31 cellular contexts compared by ENCODE assay signal in the genomic region with DNA sequence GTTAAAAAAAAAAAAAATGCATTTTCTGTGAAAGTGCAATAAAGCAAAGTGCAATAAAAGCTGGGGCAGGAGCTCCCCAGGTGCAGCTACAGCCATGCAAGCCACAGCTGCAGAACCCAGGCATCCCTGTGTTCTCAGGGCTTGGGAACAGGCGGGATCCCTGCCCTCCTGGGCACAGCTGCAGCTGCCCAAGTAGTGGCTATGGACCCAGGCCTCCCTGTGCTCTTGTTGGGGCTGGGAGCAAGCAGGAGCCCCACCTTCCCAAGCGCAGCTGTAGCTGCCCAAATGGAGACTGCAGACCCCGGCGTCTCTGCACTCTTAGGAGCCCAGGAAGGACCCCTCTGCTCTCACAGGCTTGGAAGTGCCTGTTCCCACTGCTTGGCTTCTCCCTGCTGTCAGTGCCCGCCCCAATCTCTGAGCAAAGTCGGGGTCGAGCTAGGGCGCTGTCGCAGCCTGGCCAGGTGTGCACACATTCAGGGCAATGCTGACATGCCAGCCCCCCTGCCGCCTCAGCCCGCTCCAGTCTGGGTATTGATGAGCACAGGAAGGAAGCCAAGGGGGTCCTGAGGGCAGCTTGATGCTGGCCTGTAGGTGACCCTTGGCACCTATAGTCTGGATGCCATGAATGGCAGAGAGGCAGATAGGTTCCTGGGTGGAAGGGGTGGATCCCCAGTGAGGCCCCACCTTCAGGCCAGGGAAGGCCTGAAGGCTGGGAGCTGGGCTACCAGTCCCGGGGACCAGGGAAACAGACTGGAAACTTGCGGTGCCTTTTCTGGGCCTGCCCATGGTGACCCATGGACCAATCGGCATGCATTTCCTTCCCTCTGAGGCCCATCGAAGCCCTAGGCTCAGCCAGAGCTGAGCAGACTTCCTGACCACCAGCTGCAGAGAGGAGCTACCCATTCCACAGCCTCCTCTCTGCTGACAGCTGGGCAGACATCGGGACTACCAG.
"Had no signal": no experiment of that assay in that cellular context is flagged by ENCODE, and none has a peak within 500 bp of the region (broad histone marks: within the 10 kb centered on the region; RNA-seq: fewer than 3 reads in every experiment).

No MANE protein-coding gene starts in this region.

- H3K4me1 Mint-ChIP-seq: activated T-helper 17 cell treated with anti-CD3 and anti-CD28 coated beads, Interleukin-2, amount 50 U/mL, for 72 hours; central memory CD8-positive, alpha-beta T cell had no signal

- H3K36me3 ChIP-seq: brain microvascular endothelial cell, esophagus squamous epithelium, gastroesophageal sphincter had no signal

- H3K9me3 ChIP-seq: esophagus squamous epithelium had no signal

- H3K4me3 ChIP-seq: esophagus squamous epithelium, gastroesophageal sphincter had no signal

- DNase-seq: activated CD4-positive, alpha-beta memory T cell treated with anti-CD3 and anti-CD28 coated beads, Interleukin-2, amount 10 ng/mL, durations not matched to agents 7 days and 5 days; activated CD4-positive, alpha-beta T cell treated with anti-CD3 and anti-CD28 coated beads for 1 hour; activated CD4-positive, alpha-beta T cell treated with anti-CD3 and anti-CD28 coated beads for 4 hours; activated CD4-positive, alpha-beta T cell treated with anti-CD3 and anti-CD28 coated beads, Interleukin-2, amount 10 ng/mL, durations not matched to agents 7 days and 5 days; activated CD4-positive, alpha-beta T cell treated with anti-CD3 and anti-CD28 coated beads, Interleukin-2, amount 50 U/mL, for 4 hours; activated CD8-positive, alpha-beta memory T cell treated with anti-CD3 and anti-CD28 coated beads, Interleukin-2, amount 50 U/mL, for 48 hours; activated effector memory CD4-positive, alpha-beta T cell treated with Interleukin-2 at 50 U/mL for 16 hours; activated gamma-delta T cell treated with Interleukin-2 at 50 U/mL for 16 hours; activated naive CD4-positive, alpha-beta T cell treated with anti-CD3 and anti-CD28 coated beads, Interleukin-2, amount 50 U/mL, for 16 hours; activated naive CD4-positive, alpha-beta T cell treated with Interleukin-2 at 50 U/mL for 16 hours; activated T-cell treated with anti-CD3 and anti-CD28 coated beads for 4 hours; activated T-cell treated with anti-CD3 and anti-CD28 coated beads, Interleukin-2, amount 50 U/mL, for 24 hours; amniotic stem cell; anterior cingulate cortex; brain microvascular endothelial cell; cortex of kidney; dermis blood vessel endothelial cell; effector CD4-positive, alpha-beta T cell; effector memory CD8-positive, alpha-beta T cell; esophagus squamous epithelium; foreskin melanocyte; T-helper 2 cell had no signal

- H3K4me3 Mint-ChIP-seq: activated CD4-positive, alpha-beta memory T cell treated with anti-CD3 and anti-CD28 coated beads, Interleukin-2, amount 10 ng/mL, durations not matched to agents 7 days and 5 days; activated CD4-positive, alpha-beta T cell treated with anti-CD3 and anti-CD28 coated beads, Interleukin-2, amount 10 ng/mL, durations not matched to agents 7 days and 5 days; activated naive CD8-positive, alpha-beta T cell; activated T-cell treated with anti-CD3 and anti-CD28 coated beads, Interleukin-2, amount 50 U/mL, for 24 hours; activated T-helper 17 cell treated with anti-CD3 and anti-CD28 coated beads, Interleukin-2, amount 50 U/mL, for 72 hours; central memory CD8-positive, alpha-beta T cell; effector memory CD8-positive, alpha-beta T cell had no signal

- H3K36me3 Mint-ChIP-seq: activated naive CD8-positive, alpha-beta T cell had no signal

- H3K27ac ChIP-seq: brain microvascular endothelial cell, epithelial cell of prostate, esophagus squamous epithelium, gastroesophageal sphincter had no signal

- H3K9me3 Mint-ChIP-seq: activated CD4-positive, alpha-beta memory T cell treated with anti-CD3 and anti-CD28 coated beads, Interleukin-2, amount 10 ng/mL, durations not matched to agents 7 days and 5 days; activated T-cell treated with anti-CD3 and anti-CD28 coated beads, Interleukin-2, amount 50 U/mL, for 24 hours; activated T-helper 17 cell treated with anti-CD3 and anti-CD28 coated beads, Interleukin-2, amount 50 U/mL, for 72 hours; central memory CD8-positive, alpha-beta T cell; effector memory CD8-positive, alpha-beta T cell had no signal

- ATAC-seq: activated T-helper 17 cell treated with anti-CD3 and anti-CD28 coated beads, Interleukin-2, amount 50 U/mL, for 72 hours; effector memory CD8-positive, alpha-beta T cell; gastroesophageal sphincter had no signal

- H3K27ac Mint-ChIP-seq: activated CD4-positive, alpha-beta memory T cell treated with anti-CD3 and anti-CD28 coated beads, Interleukin-2, amount 10 ng/mL, durations not matched to agents 7 days and 5 days; activated CD4-positive, alpha-beta T cell treated with anti-CD3 and anti-CD28 coated beads, Interleukin-2, amount 10 ng/mL, durations not matched to agents 7 days and 5 days; activated naive CD8-positive, alpha-beta T cell; activated T-cell treated with anti-CD3 and anti-CD28 coated beads, Interleukin-2, amount 50 U/mL, for 24 hours; activated T-helper 17 cell treated with anti-CD3 and anti-CD28 coated beads, Interleukin-2, amount 50 U/mL, for 72 hours; effector memory CD8-positive, alpha-beta T cell had no signal

- FAIRE-seq: astrocyte, bronchial epithelial cell, endometrium, endothelial cell of umbilical vein had no signal
